In genomic region chr4:70838972-70839536, GRCh38 we compare ENCODE assay signal across 1 cellular context.
TF ChIP-seq lines count a peak whose summit lies in the region.

No MANE protein-coding gene starts in this region.

TF ChIP-seq in HEK293, 187 proteins besides CTCF, POLR2A, EP300 and RAD21 (continued from another document):
- TF ChIP-seq ZBTB1 (tag by site-specific recombination; IDR thresholded peaks at IDR 0.05) (no peak), ZNF354C (tag by site-specific recombination; IDR thresholded peaks at IDR 0.05; ENCODE audit: borderline replicate concordance, low read depth) (no peak), ZNF2 (tag by site-specific recombination; IDR thresholded peaks at IDR 0.05) (0 out of 2 replicates have a peak, but pooled peaks have one; percentile 62), ZBTB17 (tag by site-specific recombination; IDR thresholded peaks at IDR 0.05) (0 out of 2 replicates have a peak, but pooled peaks have one; percentile 10), ZEB2 (tag by site-specific recombination; IDR thresholded peaks at IDR 0.05) (0 out of 2 replicates have a peak, but pooled peaks have one; percentile 23), MEIS1 (CRISPR knock-in tag; IDR thresholded peaks at IDR 0.05; ENCODE audit: borderline replicate concordance) (no peak), KLF10 (tag by site-specific recombination; IDR thresholded peaks at IDR 0.05) (no peak), ZNF266 (tag by site-specific recombination; IDR thresholded peaks at IDR 0.05; ENCODE audit: low read depth) (no peak), HOXA7 (CRISPR knock-in tag; IDR thresholded peaks at IDR 0.05; ENCODE audit: borderline replicate concordance) (no peak), ZNF148 (tag by site-specific recombination; IDR thresholded peaks at IDR 0.05; ENCODE audit: borderline replicate concordance) (no peak), ZNF138 (tag by site-specific recombination; IDR thresholded peaks at IDR 0.05; ENCODE audit: borderline replicate concordance) (no peak), ZNF341 (tag by site-specific recombination; IDR thresholded peaks at IDR 0.05; ENCODE audit: low read depth) (no peak)
TF ChIP-seq in HEK293: peak in this region for 18.
